Comparison of ENCODE assay signal across 1 cellular context in the genomic region with DNA sequence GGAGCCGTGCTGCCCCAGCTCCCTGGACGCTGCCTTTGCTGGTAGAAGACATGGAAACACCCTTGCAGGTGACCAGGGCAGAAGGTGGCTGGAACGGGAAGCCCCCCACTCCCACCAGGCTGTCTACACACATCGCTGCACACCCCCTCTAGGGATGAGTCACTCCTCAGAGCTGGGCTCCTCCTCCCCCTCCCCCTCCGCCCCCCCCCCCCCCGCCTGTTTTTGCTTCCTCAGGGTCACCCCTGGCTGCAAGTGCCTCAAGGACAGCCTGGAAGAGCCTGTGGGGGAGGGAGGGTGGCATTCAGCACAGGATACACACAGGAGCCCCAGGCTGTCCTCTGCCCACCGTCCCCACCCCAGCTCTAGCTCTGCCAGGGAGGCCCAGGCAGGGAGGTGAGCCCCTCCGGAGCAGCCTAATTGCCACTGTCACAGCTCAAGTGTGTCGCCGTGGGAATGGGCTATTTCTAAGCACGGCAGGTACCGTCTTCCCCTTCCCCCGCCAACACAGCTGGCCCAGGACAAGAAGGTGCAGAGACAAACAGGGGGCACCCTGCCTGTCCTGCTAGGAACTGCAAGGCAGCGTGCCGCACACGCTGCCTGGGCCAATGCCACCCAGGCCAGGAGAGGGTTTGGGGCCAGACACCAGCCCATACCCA.
TF ChIP-seq lines count a peak whose summit lies in the region.

No MANE protein-coding gene starts in this region.

TF ChIP-seq in K562, 482 proteins besides CTCF, POLR2A, EP300 and RAD21 (continues in another document):
- TF ChIP-seq, protein P1, sequence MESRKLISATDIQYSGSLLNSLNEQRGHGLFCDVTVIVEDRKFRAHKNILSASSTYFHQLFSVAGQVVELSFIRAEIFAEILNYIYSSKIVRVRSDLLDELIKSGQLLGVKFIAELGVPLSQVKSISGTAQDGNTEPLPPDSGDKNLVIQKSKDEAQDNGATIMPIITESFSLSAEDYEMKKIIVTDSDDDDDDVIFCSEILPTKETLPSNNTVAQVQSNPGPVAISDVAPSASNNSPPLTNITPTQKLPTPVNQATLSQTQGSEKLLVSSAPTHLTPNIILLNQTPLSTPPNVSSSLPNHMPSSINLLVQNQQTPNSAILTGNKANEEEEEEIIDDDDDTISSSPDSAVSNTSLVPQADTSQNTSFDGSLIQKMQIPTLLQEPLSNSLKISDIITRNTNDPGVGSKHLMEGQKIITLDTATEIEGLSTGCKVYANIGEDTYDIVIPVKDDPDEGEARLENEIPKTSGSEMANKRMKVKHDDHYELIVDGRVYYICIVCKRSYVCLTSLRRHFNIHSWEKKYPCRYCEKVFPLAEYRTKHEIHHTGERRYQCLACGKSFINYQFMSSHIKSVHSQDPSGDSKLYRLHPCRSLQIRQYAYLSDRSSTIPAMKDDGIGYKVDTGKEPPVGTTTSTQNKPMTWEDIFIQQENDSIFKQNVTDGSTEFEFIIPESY (CRISPR knock-in tag; IDR thresholded peaks at IDR 0.05) = 0 out of 2 replicates have a peak, but pooled peaks have one; percentile 33
- TF ChIP-seq NFE2 (IDR thresholded peaks at IDR 0.05; ENCODE audit: low read depth) = 0 out of 2 replicates have a peak, but pooled peaks have one; percentile 6
- peak in 1 of 2 experiments; percentile 39; a peak in 1 of 4 replicates for TF ChIP-seq MAZ (CRISPR knock-in tag; conservative IDR thresholded peaks at IDR 0.05 in 1 of 2, IDR thresholded peaks at IDR 0.05 in 1 of 2)
- TF ChIP-seq SMARCA4 (IDR thresholded peaks at IDR 0.05) = peak; percentile 44; the same call in 1 of the 2 replicates
- no peak for TF ChIP-seq ZNF232 (CRISPR knock-in tag; IDR thresholded peaks at IDR 0.05)
- TF ChIP-seq, protein P2, sequence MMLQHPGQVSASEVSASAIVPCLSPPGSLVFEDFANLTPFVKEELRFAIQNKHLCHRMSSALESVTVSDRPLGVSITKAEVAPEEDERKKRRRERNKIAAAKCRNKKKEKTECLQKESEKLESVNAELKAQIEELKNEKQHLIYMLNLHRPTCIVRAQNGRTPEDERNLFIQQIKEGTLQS (IDR thresholded peaks at IDR 0.05) = peak; percentile 87
- TF ChIP-seq, protein P2 (CRISPR knock-in tag; conservative IDR thresholded peaks at IDR 0.05) = no peak
- no peak for TF ChIP-seq U2AF1 (optimal IDR thresholded peaks at IDR 0.05; ENCODE audit: low read depth, low read length)
- TF ChIP-seq PHF8 (IDR thresholded peaks at IDR 0.05; ENCODE audit: borderline replicate concordance, low read length) = peak; percentile 22; the same call in 1 of the 2 replicates
- TF ChIP-seq CBX3 (IDR thresholded peaks at IDR 0.05; ENCODE audit: borderline replicate concordance in 1 of 2, low read length in 2 of 2) = no peak
- TF ChIP-seq JUND (IDR thresholded peaks at IDR 0.05; ENCODE audit: borderline replicate concordance, low read depth, low read length) = peak; percentile 93
- TF ChIP-seq JUND (tag; IDR thresholded peaks at IDR 0.05; ENCODE audit: borderline replicate concordance, low read depth, low read length) = peak; percentile 69; the same call in 2 of the 3 replicates
- TF ChIP-seq, protein P3, sequence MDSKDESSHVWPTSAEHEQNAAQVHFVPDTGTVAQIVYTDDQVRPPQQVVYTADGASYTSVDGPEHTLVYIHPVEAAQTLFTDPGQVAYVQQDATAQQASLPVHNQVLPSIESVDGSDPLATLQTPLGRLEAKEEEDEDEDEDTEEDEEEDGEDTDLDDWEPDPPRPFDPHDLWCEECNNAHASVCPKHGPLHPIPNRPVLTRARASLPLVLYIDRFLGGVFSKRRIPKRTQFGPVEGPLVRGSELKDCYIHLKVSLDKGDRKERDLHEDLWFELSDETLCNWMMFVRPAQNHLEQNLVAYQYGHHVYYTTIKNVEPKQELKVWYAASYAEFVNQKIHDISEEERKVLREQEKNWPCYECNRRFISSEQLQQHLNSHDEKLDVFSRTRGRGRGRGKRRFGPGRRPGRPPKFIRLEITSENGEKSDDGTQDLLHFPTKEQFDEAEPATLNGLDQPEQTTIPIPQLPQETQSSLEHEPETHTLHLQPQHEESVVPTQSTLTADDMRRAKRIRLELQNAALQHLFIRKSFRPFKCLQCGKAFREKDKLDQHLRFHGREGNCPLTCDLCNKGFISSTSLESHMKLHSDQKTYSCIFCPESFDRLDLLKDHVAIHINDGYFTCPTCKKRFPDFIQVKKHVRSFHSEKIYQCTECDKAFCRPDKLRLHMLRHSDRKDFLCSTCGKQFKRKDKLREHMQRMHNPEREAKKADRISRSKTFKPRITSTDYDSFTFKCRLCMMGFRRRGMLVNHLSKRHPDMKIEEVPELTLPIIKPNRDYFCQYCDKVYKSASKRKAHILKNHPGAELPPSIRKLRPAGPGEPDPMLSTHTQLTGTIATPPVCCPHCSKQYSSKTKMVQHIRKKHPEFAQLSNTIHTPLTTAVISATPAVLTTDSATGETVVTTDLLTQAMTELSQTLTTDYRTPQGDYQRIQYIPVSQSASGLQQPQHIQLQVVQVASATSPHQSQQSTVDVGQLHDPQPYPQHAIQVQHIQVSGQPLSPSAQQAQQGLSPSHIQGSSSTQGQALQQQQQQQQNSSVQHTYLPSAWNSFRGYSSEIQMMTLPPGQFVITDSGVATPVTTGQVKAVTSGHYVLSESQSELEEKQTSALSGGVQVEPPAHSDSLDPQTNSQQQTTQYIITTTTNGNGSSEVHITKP (IDR thresholded peaks at IDR 0.05; ENCODE audit: partially characterized antibody) = peak; percentile 89
- TF ChIP-seq DPF2 (IDR thresholded peaks at IDR 0.05) = peak; percentile 62
- peak; percentile 99 for TF ChIP-seq ZBTB7A (IDR thresholded peaks at IDR 0.05; ENCODE audit: borderline replicate concordance, control insufficient read depth, low read depth, low read length)
- TF ChIP-seq LEF1 (IDR thresholded peaks at IDR 0.05) = peak; percentile 54
- TF ChIP-seq, protein P4, sequence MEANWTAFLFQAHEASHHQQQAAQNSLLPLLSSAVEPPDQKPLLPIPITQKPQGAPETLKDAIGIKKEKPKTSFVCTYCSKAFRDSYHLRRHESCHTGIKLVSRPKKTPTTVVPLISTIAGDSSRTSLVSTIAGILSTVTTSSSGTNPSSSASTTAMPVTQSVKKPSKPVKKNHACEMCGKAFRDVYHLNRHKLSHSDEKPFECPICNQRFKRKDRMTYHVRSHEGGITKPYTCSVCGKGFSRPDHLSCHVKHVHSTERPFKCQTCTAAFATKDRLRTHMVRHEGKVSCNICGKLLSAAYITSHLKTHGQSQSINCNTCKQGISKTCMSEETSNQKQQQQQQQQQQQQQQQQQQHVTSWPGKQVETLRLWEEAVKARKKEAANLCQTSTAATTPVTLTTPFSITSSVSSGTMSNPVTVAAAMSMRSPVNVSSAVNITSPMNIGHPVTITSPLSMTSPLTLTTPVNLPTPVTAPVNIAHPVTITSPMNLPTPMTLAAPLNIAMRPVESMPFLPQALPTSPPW (CRISPR knock-in tag; IDR thresholded peaks at IDR 0.05) = peak; percentile 98
- TF ChIP-seq, protein P5, sequence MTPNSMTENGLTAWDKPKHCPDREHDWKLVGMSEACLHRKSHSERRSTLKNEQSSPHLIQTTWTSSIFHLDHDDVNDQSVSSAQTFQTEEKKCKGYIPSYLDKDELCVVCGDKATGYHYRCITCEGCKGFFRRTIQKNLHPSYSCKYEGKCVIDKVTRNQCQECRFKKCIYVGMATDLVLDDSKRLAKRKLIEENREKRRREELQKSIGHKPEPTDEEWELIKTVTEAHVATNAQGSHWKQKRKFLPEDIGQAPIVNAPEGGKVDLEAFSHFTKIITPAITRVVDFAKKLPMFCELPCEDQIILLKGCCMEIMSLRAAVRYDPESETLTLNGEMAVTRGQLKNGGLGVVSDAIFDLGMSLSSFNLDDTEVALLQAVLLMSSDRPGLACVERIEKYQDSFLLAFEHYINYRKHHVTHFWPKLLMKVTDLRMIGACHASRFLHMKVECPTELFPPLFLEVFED (CRISPR knock-in tag; conservative IDR thresholded peaks at IDR 0.05) = no peak
- TF ChIP-seq PTTG1 (tag; IDR thresholded peaks at IDR 0.05; ENCODE audit: low read depth) = no peak
- TF ChIP-seq ARID1B (IDR thresholded peaks at IDR 0.05) = peak; percentile 42
- 0 out of 2 replicates have a peak, but pooled peaks have one; percentile 4 for TF ChIP-seq CBFA2T3 (IDR thresholded peaks at IDR 0.05)
- TF ChIP-seq RBFOX2 (IDR thresholded peaks at IDR 0.05; ENCODE audit: low read depth, low read length) = peak; percentile 21; the same call in 1 of the 2 replicates
- TF ChIP-seq, protein P6, sequence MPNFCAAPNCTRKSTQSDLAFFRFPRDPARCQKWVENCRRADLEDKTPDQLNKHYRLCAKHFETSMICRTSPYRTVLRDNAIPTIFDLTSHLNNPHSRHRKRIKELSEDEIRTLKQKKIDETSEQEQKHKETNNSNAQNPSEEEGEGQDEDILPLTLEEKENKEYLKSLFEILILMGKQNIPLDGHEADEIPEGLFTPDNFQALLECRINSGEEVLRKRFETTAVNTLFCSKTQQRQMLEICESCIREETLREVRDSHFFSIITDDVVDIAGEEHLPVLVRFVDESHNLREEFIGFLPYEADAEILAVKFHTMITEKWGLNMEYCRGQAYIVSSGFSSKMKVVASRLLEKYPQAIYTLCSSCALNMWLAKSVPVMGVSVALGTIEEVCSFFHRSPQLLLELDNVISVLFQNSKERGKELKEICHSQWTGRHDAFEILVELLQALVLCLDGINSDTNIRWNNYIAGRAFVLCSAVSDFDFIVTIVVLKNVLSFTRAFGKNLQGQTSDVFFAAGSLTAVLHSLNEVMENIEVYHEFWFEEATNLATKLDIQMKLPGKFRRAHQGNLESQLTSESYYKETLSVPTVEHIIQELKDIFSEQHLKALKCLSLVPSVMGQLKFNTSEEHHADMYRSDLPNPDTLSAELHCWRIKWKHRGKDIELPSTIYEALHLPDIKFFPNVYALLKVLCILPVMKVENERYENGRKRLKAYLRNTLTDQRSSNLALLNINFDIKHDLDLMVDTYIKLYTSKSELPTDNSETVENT (CRISPR knock-in tag; IDR thresholded peaks at IDR 0.05) = 0 out of 2 replicates have a peak, but pooled peaks have one; percentile 37
- TF ChIP-seq, protein P7, sequence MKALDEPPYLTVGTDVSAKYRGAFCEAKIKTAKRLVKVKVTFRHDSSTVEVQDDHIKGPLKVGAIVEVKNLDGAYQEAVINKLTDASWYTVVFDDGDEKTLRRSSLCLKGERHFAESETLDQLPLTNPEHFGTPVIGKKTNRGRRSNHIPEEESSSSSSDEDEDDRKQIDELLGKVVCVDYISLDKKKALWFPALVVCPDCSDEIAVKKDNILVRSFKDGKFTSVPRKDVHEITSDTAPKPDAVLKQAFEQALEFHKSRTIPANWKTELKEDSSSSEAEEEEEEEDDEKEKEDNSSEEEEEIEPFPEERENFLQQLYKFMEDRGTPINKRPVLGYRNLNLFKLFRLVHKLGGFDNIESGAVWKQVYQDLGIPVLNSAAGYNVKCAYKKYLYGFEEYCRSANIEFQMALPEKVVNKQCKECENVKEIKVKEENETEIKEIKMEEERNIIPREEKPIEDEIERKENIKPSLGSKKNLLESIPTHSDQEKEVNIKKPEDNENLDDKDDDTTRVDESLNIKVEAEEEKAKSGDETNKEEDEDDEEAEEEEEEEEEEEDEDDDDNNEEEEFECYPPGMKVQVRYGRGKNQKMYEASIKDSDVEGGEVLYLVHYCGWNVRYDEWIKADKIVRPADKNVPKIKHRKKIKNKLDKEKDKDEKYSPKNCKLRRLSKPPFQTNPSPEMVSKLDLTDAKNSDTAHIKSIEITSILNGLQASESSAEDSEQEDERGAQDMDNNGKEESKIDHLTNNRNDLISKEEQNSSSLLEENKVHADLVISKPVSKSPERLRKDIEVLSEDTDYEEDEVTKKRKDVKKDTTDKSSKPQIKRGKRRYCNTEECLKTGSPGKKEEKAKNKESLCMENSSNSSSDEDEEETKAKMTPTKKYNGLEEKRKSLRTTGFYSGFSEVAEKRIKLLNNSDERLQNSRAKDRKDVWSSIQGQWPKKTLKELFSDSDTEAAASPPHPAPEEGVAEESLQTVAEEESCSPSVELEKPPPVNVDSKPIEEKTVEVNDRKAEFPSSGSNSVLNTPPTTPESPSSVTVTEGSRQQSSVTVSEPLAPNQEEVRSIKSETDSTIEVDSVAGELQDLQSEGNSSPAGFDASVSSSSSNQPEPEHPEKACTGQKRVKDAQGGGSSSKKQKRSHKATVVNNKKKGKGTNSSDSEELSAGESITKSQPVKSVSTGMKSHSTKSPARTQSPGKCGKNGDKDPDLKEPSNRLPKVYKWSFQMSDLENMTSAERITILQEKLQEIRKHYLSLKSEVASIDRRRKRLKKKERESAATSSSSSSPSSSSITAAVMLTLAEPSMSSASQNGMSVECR (CRISPR knock-in tag; IDR thresholded peaks at IDR 0.05) = peak; percentile 54; the same call in 1 of the 2 replicates
- TF ChIP-seq RBM34 (IDR thresholded peaks at IDR 0.05; ENCODE audit: borderline replicate concordance, insufficient read depth, low read length) = no peak
- peak; percentile 57 for TF ChIP-seq ZNF263 (CRISPR knock-in tag; IDR thresholded peaks at IDR 0.05; ENCODE audit: borderline replicate concordance)
- no peak for TF ChIP-seq TAF9B (IDR thresholded peaks at IDR 0.05; ENCODE audit: partially characterized antibody)
- TF ChIP-seq, protein P8, sequence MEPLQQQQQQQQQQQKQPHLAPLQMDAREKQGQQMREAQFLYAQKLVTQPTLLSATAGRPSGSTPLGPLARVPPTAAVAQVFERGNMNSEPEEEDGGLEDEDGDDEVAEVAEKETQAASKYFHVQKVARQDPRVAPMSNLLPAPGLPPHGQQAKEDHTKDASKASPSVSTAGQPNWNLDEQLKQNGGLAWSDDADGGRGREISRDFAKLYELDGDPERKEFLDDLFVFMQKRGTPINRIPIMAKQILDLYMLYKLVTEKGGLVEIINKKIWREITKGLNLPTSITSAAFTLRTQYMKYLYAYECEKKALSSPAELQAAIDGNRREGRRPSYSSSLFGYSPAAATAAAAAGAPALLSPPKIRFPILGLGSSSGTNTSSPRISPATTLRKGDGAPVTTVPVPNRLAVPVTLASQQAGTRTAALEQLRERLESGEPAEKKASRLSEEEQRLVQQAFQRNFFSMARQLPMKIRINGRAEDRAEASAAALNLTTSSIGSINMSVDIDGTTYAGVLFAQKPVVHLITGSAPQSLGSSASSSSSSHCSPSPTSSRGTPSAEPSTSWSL (CRISPR knock-in tag; IDR thresholded peaks at IDR 0.05; ENCODE audit: borderline replicate concordance) = no peak
- TF ChIP-seq, protein P9, sequence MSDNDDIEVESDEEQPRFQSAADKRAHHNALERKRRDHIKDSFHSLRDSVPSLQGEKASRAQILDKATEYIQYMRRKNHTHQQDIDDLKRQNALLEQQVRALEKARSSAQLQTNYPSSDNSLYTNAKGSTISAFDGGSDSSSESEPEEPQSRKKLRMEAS (CRISPR knock-in tag; IDR thresholded peaks at IDR 0.05) = peak; percentile 50; the same call in 1 of the 2 replicates
- TF ChIP-seq, protein P10, sequence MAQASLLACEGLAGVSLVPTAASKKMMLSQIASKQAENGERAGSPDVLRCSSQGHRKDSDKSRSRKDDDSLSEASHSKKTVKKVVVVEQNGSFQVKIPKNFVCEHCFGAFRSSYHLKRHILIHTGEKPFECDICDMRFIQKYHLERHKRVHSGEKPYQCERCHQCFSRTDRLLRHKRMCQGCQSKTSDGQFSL (CRISPR knock-in tag; IDR thresholded peaks at IDR 0.05) = peak; percentile 91
- TF ChIP-seq, protein P10 (tag; IDR thresholded peaks at IDR 0.05) = peak in 1 of 2 experiments; percentile 93; a peak in 2 of 4 replicates
- TF ChIP-seq CREM (IDR thresholded peaks at IDR 0.05; ENCODE audit: low read depth) = peak; percentile 4; the same call in 1 of the 2 replicates
- peak; percentile 84 for TF ChIP-seq FOSL1 (tag; conservative IDR thresholded peaks at IDR 0.05)
- 0 out of 2 replicates have a peak, but pooled peaks have one; percentile 1 for TF ChIP-seq POLR2G (IDR thresholded peaks at IDR 0.05; ENCODE audit: low read depth, low read length)
- 0 out of 2 replicates have a peak, but pooled peaks have one; percentile 49 for TF ChIP-seq ZC3H4 (CRISPR knock-in tag; IDR thresholded peaks at IDR 0.05; ENCODE audit: borderline replicate concordance)
